ENCODE assay signal across 10 cellular contexts in genomic region chr15:100725121-100726069, GRCh38.
DNase-seq lines count a peak whose midpoint lies in the region; ATAC-seq, FAIRE-seq and TF ChIP-seq lines count a peak whose summit lies in the region.
"Had no signal": no experiment of that assay in that cellular context is flagged by ENCODE, and none has a peak within 500 bp of the region (broad histone marks: within the 10 kb centered on the region; RNA-seq: fewer than 3 reads in every experiment).

No MANE protein-coding gene starts in this region.

- no peak for TF ChIP-seq CTCF in activated CD8-positive, alpha-beta T cell treated with anti-CD3 and anti-CD28 coated beads for 36 hours (IDR thresholded peaks at IDR 0.05)

- DNase-seq in activated CD8-positive, alpha-beta T cell treated with anti-CD3 and anti-CD28 coated beads, Interleukin-2, amount 10 ng/mL, durations not matched to agents 7 days and 5 days: peak; percentile 17
- no peak for DNase-seq in activated CD8-positive, alpha-beta T cell treated with anti-CD3 and anti-CD28 coated beads for 36 hours
- DNase-seq in adipocyte (ENCODE audit: low read depth): peak; percentile 61
- DNase-seq in foreskin melanocyte: peak; percentile 20
- DNase-seq in urothelium cell line (ENCODE audit: low spot score): peak; percentile 46
- DNase-seq in G401 (ENCODE audit: low spot score): no peak
- DNase-seq in NCI-H1436 treated with DMSO at 0.1 percent for 48 hours (lab: John Stamatoyannopoulos, UW): no peak
- no peak for DNase-seq in frontal cortex (ENCODE audit: low spot score in 2 of 2)
- DNase-seq: hypothalamus; stimulated activated naive CD8-positive, alpha-beta T cell treated with anti-CD3 and anti-CD28 coated beads, Interleukin-15, amount 100 ng/mL, for 72 hours had no signal

- in situ Hi-C loops in G401 (cut with HindIII; ENCODE audit: low sequenced_read_pairs): no loop called here

- H3K36me3 ChIP-seq in adipocyte (ENCODE audit: control insufficient read depth, insufficient read depth, low read length, severe bottlenecking): no peaks in the 10 kb centered on the region

- H3K9ac ChIP-seq in adipocyte (ENCODE audit: low read length): peak overlapping the region; percentile 40

- H3K27ac Mint-ChIP-seq in activated CD8-positive, alpha-beta T cell treated with anti-CD3 and anti-CD28 coated beads, Interleukin-2, amount 10 ng/mL, durations not matched to agents 7 days and 5 days: no peak overlapping the region
- H3K27ac Mint-ChIP-seq in activated CD8-positive, alpha-beta T cell treated with anti-CD3 and anti-CD28 coated beads for 36 hours: no peak overlapping the region
- H3K27ac Mint-ChIP-seq: stimulated activated naive CD8-positive, alpha-beta T cell treated with anti-CD3 and anti-CD28 coated beads, Interleukin-15, amount 100 ng/mL, for 72 hours had no signal

- no peaks in the 10 kb centered on the region for H3K27me3 ChIP-seq in adipocyte (replicated peaks; ENCODE audit: control insufficient read depth, insufficient read depth, low read length)

- peaks cover 57% of the 10 kb centered on the region for H3K4me1 ChIP-seq in adipocyte (ENCODE audit: control insufficient read depth, insufficient read depth, low read length)

- H3K9me3 Mint-ChIP-seq in activated CD8-positive, alpha-beta T cell treated with anti-CD3 and anti-CD28 coated beads, Interleukin-2, amount 10 ng/mL, durations not matched to agents 7 days and 5 days (ENCODE audit: insufficient read depth): no peaks in the 10 kb centered on the region
- no peaks in the 10 kb centered on the region for H3K9me3 Mint-ChIP-seq in activated CD8-positive, alpha-beta T cell treated with anti-CD3 and anti-CD28 coated beads for 36 hours
- H3K9me3 Mint-ChIP-seq: stimulated activated naive CD8-positive, alpha-beta T cell treated with anti-CD3 and anti-CD28 coated beads, Interleukin-15, amount 100 ng/mL, for 72 hours had no signal

- intact Hi-C loops in activated CD8-positive, alpha-beta T cell treated with anti-CD3 and anti-CD28 coated beads for 36 hours (cut with micrococcal nuclease): no loop called here

- H3K27me3 Mint-ChIP-seq in activated CD8-positive, alpha-beta T cell treated with anti-CD3 and anti-CD28 coated beads, Interleukin-2, amount 10 ng/mL, durations not matched to agents 7 days and 5 days (ENCODE audit: low read depth): no peaks in the 10 kb centered on the region
- no peaks in the 10 kb centered on the region for H3K27me3 Mint-ChIP-seq in activated CD8-positive, alpha-beta T cell treated with anti-CD3 and anti-CD28 coated beads for 36 hours

- no peaks in the 10 kb centered on the region for H3K36me3 Mint-ChIP-seq in activated CD8-positive, alpha-beta T cell treated with anti-CD3 and anti-CD28 coated beads, Interleukin-2, amount 10 ng/mL, durations not matched to agents 7 days and 5 days (ENCODE audit: low read depth)
- no peaks in the 10 kb centered on the region for H3K36me3 Mint-ChIP-seq in activated CD8-positive, alpha-beta T cell treated with anti-CD3 and anti-CD28 coated beads for 36 hours (ENCODE audit: low read depth)

- H3K4me1 Mint-ChIP-seq in activated CD8-positive, alpha-beta T cell treated with anti-CD3 and anti-CD28 coated beads, Interleukin-2, amount 10 ng/mL, durations not matched to agents 7 days and 5 days (ENCODE audit: low read depth): no peaks in the 10 kb centered on the region
- H3K4me1 Mint-ChIP-seq in activated CD8-positive, alpha-beta T cell treated with anti-CD3 and anti-CD28 coated beads for 36 hours (ENCODE audit: low read depth): no peaks in the 10 kb centered on the region
- H3K4me1 Mint-ChIP-seq: stimulated activated naive CD8-positive, alpha-beta T cell treated with anti-CD3 and anti-CD28 coated beads, Interleukin-15, amount 100 ng/mL, for 72 hours had no signal

- H3K4me3 Mint-ChIP-seq in activated CD8-positive, alpha-beta T cell treated with anti-CD3 and anti-CD28 coated beads, Interleukin-2, amount 10 ng/mL, durations not matched to agents 7 days and 5 days: no peak overlapping the region
- H3K4me3 Mint-ChIP-seq in activated CD8-positive, alpha-beta T cell treated with anti-CD3 and anti-CD28 coated beads for 36 hours: no peak overlapping the region
- H3K4me3 Mint-ChIP-seq: stimulated activated naive CD8-positive, alpha-beta T cell treated with anti-CD3 and anti-CD28 coated beads, Interleukin-15, amount 100 ng/mL, for 72 hours had no signal

- no peak overlapping the region for H3K4me3 ChIP-seq in adipocyte (ENCODE audit: low read length)

- no peak for ATAC-seq in activated CD8-positive, alpha-beta T cell treated with anti-CD3 and anti-CD28 coated beads, Interleukin-2, amount 10 ng/mL, durations not matched to agents 7 days and 5 days
- no peak for ATAC-seq in activated CD8-positive, alpha-beta T cell treated with anti-CD3 and anti-CD28 coated beads for 36 hours
- ATAC-seq: stimulated activated naive CD8-positive, alpha-beta T cell treated with anti-CD3 and anti-CD28 coated beads, Interleukin-15, amount 100 ng/mL, for 72 hours had no signal

- FAIRE-seq in urothelium cell line (lab: Jason Lieb, UNC): peak; percentile 30
- FAIRE-seq in frontal cortex (lab: Jason Lieb, UNC): no peak

- POLR2A ChIA-PET in activated CD8-positive, alpha-beta T cell treated with anti-CD3 and anti-CD28 coated beads, Interleukin-2, amount 10 ng/mL, durations not matched to agents 7 days and 5 days (lab: Charles Lee): no interaction called here
- POLR2A ChIA-PET in activated CD8-positive, alpha-beta T cell treated with anti-CD3 and anti-CD28 coated beads for 36 hours (lab: Charles Lee): no interaction called here

- no peaks in the 10 kb centered on the region for H3K9me3 ChIP-seq in adipocyte (ENCODE audit: control insufficient read depth, low read length)

- CTCF ChIA-PET in activated CD8-positive, alpha-beta T cell treated with anti-CD3 and anti-CD28 coated beads, Interleukin-2, amount 10 ng/mL, durations not matched to agents 7 days and 5 days (lab: Charles Lee): no interaction called here
- CTCF ChIA-PET in activated CD8-positive, alpha-beta T cell treated with anti-CD3 and anti-CD28 coated beads for 36 hours (lab: Charles Lee): no interaction called here

Comparison
In these comparisons a context has a peak if more than half of its experiments do, and no peak if none do; other contexts are left out.
1. DNase-seq: peak in activated CD8-positive, alpha-beta T cell treated with anti-CD3 and anti-CD28 coated beads, Interleukin-2, amount 10 ng/mL, durations not matched to agents 7 days and 5 days (single experiment), adipocyte (single experiment), foreskin melanocyte (single experiment) and urothelium cell line (single experiment); none in activated CD8-positive, alpha-beta T cell treated with anti-CD3 and anti-CD28 coated beads for 36 hours (single experiment), G401 (single experiment), NCI-H1436 treated with DMSO at 0.1 percent for 48 hours (single experiment) and frontal cortex (0 of 2).